ENCODE assay signal across 10 cellular contexts in the genomic region with DNA sequence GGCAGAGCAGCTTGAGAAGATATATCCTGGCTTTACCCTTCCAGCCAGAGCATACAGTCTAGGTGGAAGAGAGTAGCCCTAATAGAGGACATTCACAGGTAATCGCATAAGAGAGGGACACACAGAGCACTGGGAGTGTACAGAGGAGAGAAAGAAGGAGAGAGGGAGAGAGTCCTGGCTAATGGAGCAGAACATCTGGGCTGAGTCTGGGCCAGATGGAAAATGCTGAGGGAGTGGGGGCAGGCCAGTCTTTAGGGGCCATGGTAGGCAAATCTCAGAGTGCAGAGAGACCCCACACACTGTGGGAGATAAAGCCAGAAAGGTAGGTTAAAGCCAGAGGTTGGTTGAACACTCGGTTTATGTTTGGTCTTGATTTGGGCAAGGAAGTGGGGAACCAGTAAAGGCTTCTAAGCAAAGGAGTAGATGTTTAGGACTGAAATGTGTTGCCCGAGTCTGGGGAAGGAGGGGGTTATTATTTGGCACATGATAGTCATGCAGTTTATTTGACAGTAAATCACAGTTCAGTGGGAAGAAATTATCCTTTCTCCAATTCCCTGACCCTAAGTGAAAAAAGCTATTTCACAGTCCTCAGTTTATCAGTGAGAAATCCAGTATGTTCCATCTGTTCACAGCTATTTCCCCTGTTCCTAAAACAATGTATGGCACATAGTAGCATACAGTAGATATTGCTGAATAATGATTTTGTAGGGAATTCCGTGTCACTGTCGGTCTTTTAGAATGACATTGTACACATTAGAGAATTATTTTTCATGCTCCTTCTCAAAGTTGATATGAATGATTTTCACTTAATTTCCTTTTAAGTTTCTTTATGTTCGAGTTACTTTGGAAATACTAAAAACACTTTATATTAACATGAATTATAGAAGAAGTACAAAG. TPM values are rescaled to one million over a fixed set of nuclear protein-coding genes. Genes with fewer than 3 reads are reported as not detected.
DNase-seq lines count a peak whose midpoint lies in the region; ATAC-seq and TF ChIP-seq lines count a peak whose summit lies in the region.
"Had no signal": no experiment of that assay in that cellular context is flagged by ENCODE, and none has a peak within 500 bp of the region (broad histone marks: within the 10 kb centered on the region; RNA-seq: fewer than 3 reads in every experiment).

No MANE protein-coding gene starts in this region.

- H3K27me3 ChIP-seq in sigmoid colon: no peaks in the 10 kb centered on the region

- no peak for TF ChIP-seq POLR2A in sigmoid colon (IDR thresholded peaks at IDR 0.05)

- peak overlapping the region; percentile 16 to 84 (median 73) for H3K27ac Mint-ChIP-seq in CD14-positive monocyte
- peak overlapping the region; percentile 1 for H3K27ac Mint-ChIP-seq in WTC11

- TF ChIP-seq CTCF in CD14-positive monocyte (IDR thresholded peaks at IDR 0.05) (no peak), WTC11 (IDR thresholded peaks at IDR 0.05) (no peak), sigmoid colon (IDR thresholded peaks at IDR 0.05) (no peak)

- peaks cover 23% of the 10 kb centered on the region for H3K4me1 Mint-ChIP-seq in CD14-positive monocyte
- peaks cover 38% of the 10 kb centered on the region for H3K4me1 Mint-ChIP-seq in WTC11

- 74 to 77% methylated on average over 6 of the region's 6 CpGs for WGBS in sigmoid colon, 2 donors

- no peak; the same call in 1 of the 2 replicates for ATAC-seq in WTC11
- ATAC-seq in left ventricle myocardium superior: peak; percentile 58
- ATAC-seq in GM18868 (IDR thresholded peaks at IDR 0.05; ENCODE audit: unreplicated experiment): no peak

- H3K27ac ChIP-seq in sigmoid colon: peak overlapping the region; percentile 61 to 78 (median 64)

- H3K4me1 ChIP-seq in sigmoid colon: peaks cover 0 to 79% (median 65%) of the 10 kb centered on the region in 4 donors

- no peaks in the 10 kb centered on the region for H3K9me3 ChIP-seq in sigmoid colon

- H3K4me3 Mint-ChIP-seq in CD14-positive monocyte: no peak overlapping the region
- no peak overlapping the region for H3K4me3 Mint-ChIP-seq in WTC11

- H3K36me3 Mint-ChIP-seq in CD14-positive monocyte (peaks cover 61 to 79% of the 10 kb centered on the region in 2 donors), WTC11 (no peaks in the 10 kb centered on the region)

- H3K4me3 ChIP-seq in sigmoid colon: no peak overlapping the region

- DNase-seq in CD14-positive monocyte (ENCODE audit: low spot score): no peak
- no peak for DNase-seq in WTC11 (ENCODE audit: low spot score)
- no peak for DNase-seq in left ventricle myocardium superior
- no peak for DNase-seq in sigmoid colon
- DNase-seq in COLO829 (ENCODE audit: low spot score): no peak
- DNase-seq in NCI-H187 (lab: John Stamatoyannopoulos, UW): no peak
- no peak for DNase-seq in HT-29 (ENCODE audit: low spot score)
- DNase-seq: COR-L47, SHP77 had no signal

- H3K9me3 Mint-ChIP-seq in CD14-positive monocyte (no peaks in the 10 kb centered on the region), WTC11 (no peaks in the 10 kb centered on the region)

- no peak for TF ChIP-seq EP300 in sigmoid colon (IDR thresholded peaks at IDR 0.05)

- peaks cover 0 to 5% (median 0%) of the 10 kb centered on the region in 4 donors for H3K36me3 ChIP-seq in sigmoid colon

- H3K27me3 Mint-ChIP-seq in CD14-positive monocyte (ENCODE audit: low read depth in 3 of 3) (no peaks in the 10 kb centered on the region), WTC11 (ENCODE audit: low read depth) (no peaks in the 10 kb centered on the region)

- POLR2A ChIA-PET in WTC11 (lab: Charles Lee): no interaction called here

- intact Hi-C loops in CD14-positive monocyte (cut with micrococcal nuclease) (no loop called here), left ventricle myocardium superior (cut with micrococcal nuclease) (no loop called here), sigmoid colon (cut with DNase I) (no loop called here)

- CTCF ChIA-PET in WTC11 (lab: Charles Lee): no interaction called here

TF ChIP-seq in WTC11, 78 proteins besides CTCF, POLR2A, EP300 and RAD21 (continues in another document):
- TF ChIP-seq HMGA2 (CRISPR knock-in tag; IDR thresholded peaks at IDR 0.05): no peak
- TF ChIP-seq FOXJ3 (CRISPR knock-in tag; IDR thresholded peaks at IDR 0.05; ENCODE audit: borderline replicate concordance): no peak
- TF ChIP-seq NR1H2 (CRISPR knock-in tag; IDR thresholded peaks at IDR 0.05): no peak
- TF ChIP-seq TCF7 (CRISPR knock-in tag; IDR thresholded peaks at IDR 0.05; ENCODE audit: low read depth): no peak
- TF ChIP-seq ZNF416 (CRISPR knock-in tag; IDR thresholded peaks at IDR 0.05): no peak
- no peak for TF ChIP-seq CREB1 (CRISPR knock-in tag; IDR thresholded peaks at IDR 0.05)
- TF ChIP-seq, protein P1, sequence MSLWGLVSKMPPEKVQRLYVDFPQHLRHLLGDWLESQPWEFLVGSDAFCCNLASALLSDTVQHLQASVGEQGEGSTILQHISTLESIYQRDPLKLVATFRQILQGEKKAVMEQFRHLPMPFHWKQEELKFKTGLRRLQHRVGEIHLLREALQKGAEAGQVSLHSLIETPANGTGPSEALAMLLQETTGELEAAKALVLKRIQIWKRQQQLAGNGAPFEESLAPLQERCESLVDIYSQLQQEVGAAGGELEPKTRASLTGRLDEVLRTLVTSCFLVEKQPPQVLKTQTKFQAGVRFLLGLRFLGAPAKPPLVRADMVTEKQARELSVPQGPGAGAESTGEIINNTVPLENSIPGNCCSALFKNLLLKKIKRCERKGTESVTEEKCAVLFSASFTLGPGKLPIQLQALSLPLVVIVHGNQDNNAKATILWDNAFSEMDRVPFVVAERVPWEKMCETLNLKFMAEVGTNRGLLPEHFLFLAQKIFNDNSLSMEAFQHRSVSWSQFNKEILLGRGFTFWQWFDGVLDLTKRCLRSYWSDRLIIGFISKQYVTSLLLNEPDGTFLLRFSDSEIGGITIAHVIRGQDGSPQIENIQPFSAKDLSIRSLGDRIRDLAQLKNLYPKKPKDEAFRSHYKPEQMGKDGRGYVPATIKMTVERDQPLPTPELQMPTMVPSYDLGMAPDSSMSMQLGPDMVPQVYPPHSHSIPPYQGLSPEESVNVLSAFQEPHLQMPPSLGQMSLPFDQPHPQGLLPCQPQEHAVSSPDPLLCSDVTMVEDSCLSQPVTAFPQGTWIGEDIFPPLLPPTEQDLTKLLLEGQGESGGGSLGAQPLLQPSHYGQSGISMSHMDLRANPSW (CRISPR knock-in tag; conservative IDR thresholded peaks at IDR 0.05; ENCODE audit: low read depth): no peak
- no peak for TF ChIP-seq SMAD4 (CRISPR knock-in tag; IDR thresholded peaks at IDR 0.05)
- TF ChIP-seq, protein P2, sequence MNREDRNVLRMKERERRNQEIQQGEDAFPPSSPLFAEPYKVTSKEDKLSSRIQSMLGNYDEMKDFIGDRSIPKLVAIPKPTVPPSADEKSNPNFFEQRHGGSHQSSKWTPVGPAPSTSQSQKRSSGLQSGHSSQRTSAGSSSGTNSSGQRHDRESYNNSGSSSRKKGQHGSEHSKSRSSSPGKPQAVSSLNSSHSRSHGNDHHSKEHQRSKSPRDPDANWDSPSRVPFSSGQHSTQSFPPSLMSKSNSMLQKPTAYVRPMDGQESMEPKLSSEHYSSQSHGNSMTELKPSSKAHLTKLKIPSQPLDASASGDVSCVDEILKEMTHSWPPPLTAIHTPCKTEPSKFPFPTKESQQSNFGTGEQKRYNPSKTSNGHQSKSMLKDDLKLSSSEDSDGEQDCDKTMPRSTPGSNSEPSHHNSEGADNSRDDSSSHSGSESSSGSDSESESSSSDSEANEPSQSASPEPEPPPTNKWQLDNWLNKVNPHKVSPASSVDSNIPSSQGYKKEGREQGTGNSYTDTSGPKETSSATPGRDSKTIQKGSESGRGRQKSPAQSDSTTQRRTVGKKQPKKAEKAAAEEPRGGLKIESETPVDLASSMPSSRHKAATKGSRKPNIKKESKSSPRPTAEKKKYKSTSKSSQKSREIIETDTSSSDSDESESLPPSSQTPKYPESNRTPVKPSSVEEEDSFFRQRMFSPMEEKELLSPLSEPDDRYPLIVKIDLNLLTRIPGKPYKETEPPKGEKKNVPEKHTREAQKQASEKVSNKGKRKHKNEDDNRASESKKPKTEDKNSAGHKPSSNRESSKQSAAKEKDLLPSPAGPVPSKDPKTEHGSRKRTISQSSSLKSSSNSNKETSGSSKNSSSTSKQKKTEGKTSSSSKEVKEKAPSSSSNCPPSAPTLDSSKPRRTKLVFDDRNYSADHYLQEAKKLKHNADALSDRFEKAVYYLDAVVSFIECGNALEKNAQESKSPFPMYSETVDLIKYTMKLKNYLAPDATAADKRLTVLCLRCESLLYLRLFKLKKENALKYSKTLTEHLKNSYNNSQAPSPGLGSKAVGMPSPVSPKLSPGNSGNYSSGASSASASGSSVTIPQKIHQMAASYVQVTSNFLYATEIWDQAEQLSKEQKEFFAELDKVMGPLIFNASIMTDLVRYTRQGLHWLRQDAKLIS (CRISPR knock-in tag; IDR thresholded peaks at IDR 0.05; ENCODE audit: borderline replicate concordance): no peak
- no peak for TF ChIP-seq ATF6 (CRISPR knock-in tag; IDR thresholded peaks at IDR 0.05)
- no peak for TF ChIP-seq ZNF219 (CRISPR knock-in tag; IDR thresholded peaks at IDR 0.05; ENCODE audit: borderline replicate concordance)

RNA-seq across cellular contexts. Expression of gene PDHB, which starts 45.7 kb away (rescaled TPM):
- polyA plus RNA-seq in CD14-positive monocyte (100 to 1,000 TPM; 112 to 125 TPM), sigmoid colon (100 to 1,000 TPM in 2 of 3 donors, 10 to 100 TPM in 1; 69.4 to 120 (median 111) TPM)
- total RNA-seq in WTC11 (2021) (121 to 131 TPM (median 123 TPM) in 3 replicates), left ventricle myocardium superior (225 TPM), sigmoid colon (100 to 1,000 TPM in 2 of 4 donors, 10 to 100 TPM in 2; 92.0 to 105 (median 98.9) TPM)
- 34.2 and 47.8 TPM in 2 replicates for total RNA-seq in HT-29 (2014; rRNA removed; shearing (Covaris generic))

RNA-seq across cellular contexts. Expression of gene PXK, which starts 55.2 kb away (rescaled TPM):
- polyA plus RNA-seq in CD14-positive monocyte: 10 to 100 TPM; 52.9 to 54.0 TPM
- total RNA-seq in WTC11 (2021): 6.6 to 9.4 TPM (median 6.9 TPM) in 3 replicates
- total RNA-seq in left ventricle myocardium superior: 12.9 TPM
- total RNA-seq in sigmoid colon: 10 to 100 TPM; 30.3 to 58.7 (median 50.5) TPM
- polyA plus RNA-seq in sigmoid colon: 10 to 100 TPM in 1 of 3 donors, 1 to 10 TPM in 2; 6.9 to 16.4 (median 8.4) TPM
- total RNA-seq in HT-29 (2014; rRNA removed; shearing (Covaris generic)): 0.23 and 0.89 TPM in 2 replicates
